8 cellular contexts compared by ENCODE assay signal in the genomic region with DNA sequence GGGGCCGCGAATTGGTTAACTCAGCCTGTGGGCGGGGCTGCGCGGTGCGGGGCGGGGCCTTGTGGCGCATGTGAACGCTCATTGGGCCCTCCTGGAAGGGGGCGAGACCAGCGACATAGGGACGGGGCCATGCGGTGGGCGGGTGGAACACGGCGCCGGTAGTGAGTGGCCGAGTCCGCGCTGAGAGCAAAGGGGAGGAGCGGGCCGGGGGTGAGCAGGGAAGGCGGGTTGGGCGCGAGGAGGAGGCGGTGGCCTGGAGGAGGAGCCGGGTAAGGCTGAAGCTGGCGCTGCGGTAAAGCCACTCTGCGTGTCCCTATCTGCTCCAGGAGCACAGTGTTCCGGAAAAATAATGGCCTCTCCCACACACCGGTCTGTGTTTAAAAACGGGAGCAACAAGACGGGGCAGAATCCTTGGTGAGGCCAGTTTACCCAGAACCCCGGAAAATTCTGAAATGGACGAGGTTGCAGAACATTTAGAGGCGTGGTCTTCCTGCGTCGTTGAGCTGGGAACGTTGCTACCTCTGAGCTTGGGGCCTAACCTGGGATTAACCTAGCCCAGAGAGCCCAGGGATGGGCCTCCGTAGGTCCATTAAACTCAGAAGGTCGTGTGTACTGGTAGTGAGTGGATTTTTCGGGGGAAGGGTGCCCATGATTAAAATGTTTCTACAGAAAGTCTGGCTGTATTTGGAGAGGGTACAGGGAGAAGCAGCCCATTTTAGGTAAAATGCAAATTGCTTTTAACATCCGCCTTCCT. TPM values are rescaled to one million over a fixed set of nuclear protein-coding genes. Genes with fewer than 3 reads are reported as not detected.
A peak's percentile ranks its signal among the peaks of the same experiment; 100 is the strongest.
DNase-seq lines count a peak whose midpoint lies in the region; ATAC-seq and TF ChIP-seq lines count a peak whose summit lies in the region.

No MANE protein-coding gene starts in this region.

- peak overlapping the region; percentile 97 for H3K27ac ChIP-seq in temporal lobe (ENCODE audit: low read depth, low read length)

- ATAC-seq in HG02571 (IDR thresholded peaks at IDR 0.05; ENCODE audit: unreplicated experiment), result peak; percentile 91

- TF ChIP-seq POLR2A in NB4 (IDR thresholded peaks at IDR 0.05; ENCODE audit: extremely low read depth, insufficient read length), result peak; percentile 88

- H3K4me3 ChIP-seq in GM06990 (replicated peaks; ENCODE audit: low read depth, low read length) (peak overlapping the region; percentile 78), NB4 (ENCODE audit: low read depth, low read length) (peak overlapping the region; percentile 86)

- H3K36me3 ChIP-seq in GM06990 (ENCODE audit: control insufficient read depth, insufficient read depth, low read length), result no peaks in the 10 kb centered on the region

- no peaks in the 10 kb centered on the region for H3K27me3 ChIP-seq in GM06990 (replicated peaks; ENCODE audit: control insufficient read depth, insufficient read depth, low read length)

- TF ChIP-seq CTCF in GM06990 (IDR thresholded peaks at IDR 0.05; ENCODE audit: insufficient read depth, low read length, poor library complexity, severe bottlenecking) (no peak), NB4 (IDR thresholded peaks at IDR 0.05; ENCODE audit: low read depth, low read length) (no peak)

- DNase-seq in GM06990 (ENCODE audit: extremely low read depth, insufficient read length) (peak; percentile 99), NB4 (ENCODE audit: low read depth) (peak; percentile 99), SK-N-DZ (ENCODE audit: low spot score) (peak; percentile 96), globus pallidus (ENCODE audit: low spot score) (peak; percentile 99), occipital lobe (lab: John Stamatoyannopoulos, UW) (peak; percentile 100)
- DNase-seq in activated naive CD4-positive, alpha-beta T cell treated with anti-CD3 and anti-CD28 coated beads, Interleukin-2, amount 50 U/mL, for 16 hours, result peak; percentile 100

RNA-seq across cellular contexts. Expression of gene CTNNBIP1, which starts 0.5 kb away (rescaled TPM):
- polyA plus RNA-seq in SK-N-DZ (2014; cell fraction: cytosol; rRNA removed), result 23.0 and 30.9 TPM in 2 replicates
- 14.2 and 17.4 TPM in 2 replicates for polyA plus RNA-seq in SK-N-DZ (2014; cell fraction: nucleus; rRNA removed)
- total RNA-seq in occipital lobe, result 40.1 TPM
- total RNA-seq in temporal lobe, result 40.3 TPM

RNA-seq across cellular contexts. Expression of gene LZIC, which starts 32.6 kb away (rescaled TPM):
- polyA plus RNA-seq in SK-N-DZ (2014; cell fraction: cytosol; rRNA removed), result 31.1 and 37.4 TPM in 2 replicates
- 16.3 and 19.9 TPM in 2 replicates for polyA plus RNA-seq in SK-N-DZ (2014; cell fraction: nucleus; rRNA removed)
- total RNA-seq in occipital lobe, result 90.5 TPM
- 56.1 TPM for total RNA-seq in temporal lobe

RNA-seq across cellular contexts. Expression of gene NMNAT1, which starts 32.7 kb away (rescaled TPM):
- 3.0 and 3.8 TPM in 2 replicates for polyA plus RNA-seq in SK-N-DZ (2014; cell fraction: cytosol; rRNA removed)
- 3.1 and 6.1 TPM in 2 replicates for polyA plus RNA-seq in SK-N-DZ (2014; cell fraction: nucleus; rRNA removed)
- 6.1 TPM for total RNA-seq in occipital lobe
- 3.4 TPM for total RNA-seq in temporal lobe

Comparison
In these comparisons a context has a peak if more than half of its experiments do, and no peak if none do; other contexts are left out.
1. Peak in every context shown above with its lines: DNase-seq, ATAC-seq, H3K4me3 ChIP-seq and H3K27ac ChIP-seq.